ENCODE assay signal across 7 cellular contexts in the genomic region with DNA sequence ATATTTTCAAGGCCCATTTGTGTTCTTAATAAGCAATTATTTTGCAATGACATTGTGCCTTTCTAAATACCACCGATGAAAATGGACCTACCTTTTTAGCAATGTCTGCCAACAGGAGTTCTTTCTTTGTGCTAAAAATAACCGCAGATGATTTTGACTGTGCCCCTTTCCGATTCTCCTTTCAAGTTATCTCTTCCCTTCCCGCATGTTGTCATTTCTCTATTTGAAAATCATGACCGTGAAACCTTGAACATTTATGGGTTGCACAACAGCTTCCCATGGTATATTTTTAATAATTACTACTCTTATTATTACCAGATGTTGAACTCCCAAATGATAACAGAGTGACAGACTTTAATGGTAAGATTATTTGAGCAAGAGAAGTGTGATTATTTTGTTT.
"Had no signal": no experiment of that assay in that cellular context is flagged by ENCODE, and none has a peak within 500 bp of the region (broad histone marks: within the 10 kb centered on the region; RNA-seq: fewer than 3 reads in every experiment).

No MANE protein-coding gene starts in this region.

- H3K4me3 Mint-ChIP-seq: GM23338, H9, IgD-negative memory B cell had no signal

- H3K4me3 ChIP-seq: GM23338 had no signal

- H3K36me3 Mint-ChIP-seq: IgD-negative memory B cell had no signal

- H3K4me1 Mint-ChIP-seq: IgD-negative memory B cell had no signal

- ATAC-seq: GM23338 had no signal

- H3K27ac Mint-ChIP-seq: GM23338, H9, IgD-negative memory B cell had no signal

- FAIRE-seq: H1, H54, HTR-8/SVneo had no signal

- DNase-seq: H9, HCEC 1CT had no signal

- H3K9me3 Mint-ChIP-seq: GM23338, H9, IgD-negative memory B cell had no signal

- H3K4me2 ChIP-seq: GM23338 had no signal
